ENCODE assay signal across 8 cellular contexts in genomic region chr2:43133708-43134570, GRCh38.
DNase-seq lines count a peak whose midpoint lies in the region; ATAC-seq and TF ChIP-seq lines count a peak whose summit lies in the region.

No MANE protein-coding gene starts in this region.

- no peak for TF ChIP-seq CTCF in HL-60 (IDR thresholded peaks at IDR 0.05; ENCODE audit: insufficient read depth, low read length)

- H3K9me3 ChIP-seq in effector memory CD4-positive, alpha-beta T cell (ENCODE audit: control insufficient read depth, low read length) = no peaks in the 10 kb centered on the region

- no peak for ATAC-seq in HG03095 (IDR thresholded peaks at IDR 0.05; ENCODE audit: unreplicated experiment)
- ATAC-seq in HG03565 (IDR thresholded peaks at IDR 0.05; ENCODE audit: unreplicated experiment) = no peak

- H3K4me1 ChIP-seq in effector memory CD4-positive, alpha-beta T cell (ENCODE audit: control insufficient read depth, insufficient read depth, low read length, poor library complexity, severe bottlenecking) = peaks cover 95% of the 10 kb centered on the region

- no peak overlapping the region for H3K4me3 ChIP-seq in HL-60 (replicated peaks; ENCODE audit: insufficient read depth, low read length)
- no peak overlapping the region for H3K4me3 ChIP-seq in effector memory CD4-positive, alpha-beta T cell (ENCODE audit: insufficient read depth, low read depth, low read length, poor library complexity, severe bottlenecking)

- DNase-seq in HL-60 (ENCODE audit: low read depth in 1 of 2, low spot score in 1 of 2) (peak; percentile 70 to 97), ecto neural progenitor cell (ENCODE audit: low spot score) (no peak), NCI-H446 treated with DMSO at 0.1 percent for 48 hours (lab: John Stamatoyannopoulos, UW) (no peak)
- peak; percentile 39 to 49 for DNase-seq in activated CD4-positive, alpha-beta T cell treated with anti-CD3 and anti-CD28 coated beads for 24 hours (ENCODE audit: low read depth in 2 of 2)
- DNase-seq in effector memory CD4-positive, alpha-beta T cell = peak; percentile 64 to 78 (median 65)
- DNase-seq in stimulated activated CD4-positive, alpha-beta T cell treated with anti-CD3 and anti-CD28 coated beads, Interleukin-15, amount 100 ng/mL, for 48 hours (ENCODE audit: low read depth in 2 of 2) = peak; percentile 52 to 59

- H3K27me3 ChIP-seq in HL-60 (ENCODE audit: insufficient read depth, poor library complexity, severe bottlenecking) = no peaks in the 10 kb centered on the region
- no peaks in the 10 kb centered on the region for H3K27me3 ChIP-seq in effector memory CD4-positive, alpha-beta T cell (replicated peaks; ENCODE audit: control insufficient read depth, insufficient read depth, low read length, poor library complexity, severe bottlenecking)

- no peaks in the 10 kb centered on the region for H3K36me3 ChIP-seq in effector memory CD4-positive, alpha-beta T cell (ENCODE audit: control insufficient read depth, insufficient read depth, low read length)

- H3K27ac ChIP-seq in HL-60 (replicated peaks) = peak overlapping the region; percentile 98
- H3K27ac ChIP-seq in effector memory CD4-positive, alpha-beta T cell (ENCODE audit: insufficient read depth, low read length, poor library complexity, severe bottlenecking) = peak overlapping the region; percentile 89

Comparison
In these comparisons a context has a peak if more than half of its experiments do, and no peak if none do; other contexts are left out.
1. DNase-seq: peak in HL-60 (2 of 2), activated CD4-positive, alpha-beta T cell treated with anti-CD3 and anti-CD28 coated beads for 24 hours (2 of 2), effector memory CD4-positive, alpha-beta T cell (3 of 3) and stimulated activated CD4-positive, alpha-beta T cell treated with anti-CD3 and anti-CD28 coated beads, Interleukin-15, amount 100 ng/mL, for 48 hours (2 of 2); none in ecto neural progenitor cell (single experiment) and NCI-H446 treated with DMSO at 0.1 percent for 48 hours (single experiment).